Comparison of ENCODE assay signal across 8 cellular contexts in the genomic region with DNA sequence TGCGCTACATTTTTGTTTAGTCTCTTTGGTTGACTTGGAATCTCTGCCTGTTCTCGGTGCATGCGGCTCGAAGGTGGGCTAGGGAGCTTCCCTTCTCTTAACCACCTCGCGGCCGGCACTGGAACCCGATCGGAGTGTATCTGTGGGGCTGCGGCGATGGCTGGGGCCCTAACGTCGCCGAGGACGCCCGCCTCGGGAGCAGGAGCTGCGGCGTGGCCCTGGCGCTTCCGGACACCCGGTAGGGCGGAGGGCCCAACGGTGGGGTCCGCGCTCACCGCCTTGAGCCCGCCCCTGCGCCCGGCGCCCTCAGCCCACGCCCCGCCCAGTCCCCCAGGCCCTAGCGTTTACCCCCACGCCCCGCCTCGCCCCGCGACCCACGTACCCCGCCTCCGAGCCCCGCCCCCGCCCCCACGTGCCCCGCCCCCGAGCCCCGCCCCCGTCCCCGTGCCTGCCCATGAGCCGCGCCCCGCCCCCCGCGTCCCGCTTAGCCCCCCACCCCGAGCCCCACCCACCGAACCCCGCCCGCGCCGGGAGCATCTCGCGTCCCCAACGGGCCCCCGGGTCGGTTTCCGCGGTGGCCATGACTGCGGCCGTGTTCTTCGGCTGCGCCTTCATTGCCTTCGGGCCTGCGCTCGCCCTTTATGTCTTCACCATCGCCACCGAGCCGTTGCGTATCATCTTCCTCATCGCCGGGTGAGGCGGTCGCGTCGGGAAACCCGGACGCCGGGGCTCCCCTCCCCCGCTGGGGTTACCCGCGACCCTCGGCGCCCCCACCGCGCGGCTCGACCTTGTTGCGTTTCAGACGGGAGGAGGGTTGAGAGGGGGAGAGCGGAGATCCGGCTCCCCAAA. TPM values are rescaled to one million over a fixed set of nuclear protein-coding genes. Genes with fewer than 3 reads are reported as not detected.
DNase-seq lines count a peak whose midpoint lies in the region; ATAC-seq and TF ChIP-seq lines count a peak whose summit lies in the region.

A gene (plus strand): TSS at position 562 of the 849 bp plus-strand sequence. CDS start 19 bp downstream, at position 581.

- no peaks in the 10 kb centered on the region for H4K20me1 ChIP-seq in SK-N-SH (ENCODE audit: insufficient read depth)

- peaks cover 11% of the 10 kb centered on the region for H3F3A ChIP-seq in SK-N-SH (replicated peaks; ENCODE audit: insufficient read depth)

- CTCF ChIA-PET in SK-N-SH (lab: Yijun Ruan, JAX): interaction anchor here (1.0 to 2.7 kb wide), 7 partner anchors 8 to 229 kb away, joined by 3 to 8 read pairs (median 3); no protein-coding TSS in a partner anchor

- peak within 1 kb of the TSS; percentile 97 for H3K4me2 ChIP-seq in SK-N-SH

- H3K27me3 ChIP-seq in SK-N-SH (ENCODE audit: insufficient read depth): no peaks in the 10 kb centered on the region
- no peaks in the 10 kb centered on the region for H3K27me3 ChIP-seq in ovary
- no peaks in the 10 kb centered on the region for H3K27me3 ChIP-seq in thymus (ENCODE audit: control insufficient read depth, insufficient read depth)

- no peak for TF ChIP-seq CTCF in SK-N-SH (IDR thresholded peaks at IDR 0.05)
- TF ChIP-seq CTCF in ovary (IDR thresholded peaks at IDR 0.05): peak in 1 of 3 donors; percentile 19

- peak; percentile 25 for DNase-seq in DMS53 treated with DMSO at 0.1 percent for 48 hours (lab: John Stamatoyannopoulos, UW; ENCODE audit: unreplicated experiment)
- DNase-seq in LHCN-M2 (ENCODE audit: low read depth): peak; percentile 61
- peak; percentile 96 for DNase-seq in SK-N-SH
- peak; percentile 71 for DNase-seq in activated naive CD4-positive, alpha-beta T cell treated with anti-CD3 and anti-CD28 coated beads, Interleukin-2, amount 50 U/mL, for 16 hours
- DNase-seq in glomerular visceral epithelial cell (ENCODE audit: extremely low spot score): peak; percentile 87
- peak; percentile 82 to 92 (median 88) for DNase-seq in ovary

- H3K79me2 ChIP-seq in SK-N-SH (ENCODE audit: insufficient read depth): peaks cover 5% of the 10 kb centered on the region; the same call in 1 of the 2 replicates

- peak within 1 kb of the TSS; percentile 74 to 79 for H3K4me3 ChIP-seq in SK-N-SH (ENCODE audit: low read depth in 2 of 2, low read length in 1 of 2)
- peak within 1 kb of the TSS; percentile 76 for H3K4me3 ChIP-seq in ovary
- H3K4me3 ChIP-seq in thymus (ENCODE audit: low read length): peak within 1 kb of the TSS; percentile 96

- peak within 1 kb of the TSS; percentile 88 for H2AFZ ChIP-seq in SK-N-SH (ENCODE audit: low read depth)

- POLR2A ChIA-PET in SK-N-SH (lab: Yijun Ruan, JAX): interaction anchor here (0.6 to 1.4 kb wide), 6 partner anchors 10 to 1769 kb away, joined by 3 to 9 read pairs (median 4); a partner anchor contains a TSS

- TF ChIP-seq EP300 in SK-N-SH (IDR thresholded peaks at IDR 0.05; ENCODE audit: borderline replicate concordance in 1 of 2, low read depth in 1 of 2, low read length in 1 of 2) (no peak), ovary (IDR thresholded peaks at IDR 0.05) (peak; percentile 14)

- peak within 1 kb of the TSS; percentile 95 for H3K9ac ChIP-seq in SK-N-SH

- H3K27ac ChIP-seq in SK-N-SH (ENCODE audit: low read depth in 2 of 2, low read length in 1 of 2) (peak within 1 kb of the TSS; percentile 77 to 81), ovary (peak within 1 kb of the TSS; percentile 90 to 94), thymus (ENCODE audit: low read depth) (peak within 1 kb of the TSS; percentile 84)

- WGBS in SK-N-SH (ENCODE audit: low lambda C conversion rate): 2% methylated on average over 62 of the region's 102 CpGs
- 0 to 1% (median 1%) methylated on average over 61 to 89 of the region's 102 CpGs for WGBS in ovary, 3 donors
- 1% methylated on average over 102 of the region's 102 CpGs for WGBS in thymus

- H3K36me3 ChIP-seq in SK-N-SH (replicated peaks in 1 of 2; ENCODE audit: control insufficient read depth in 1 of 2, insufficient read depth in 2 of 2, low read length in 1 of 2) (peaks cover 8 to 29% of the 10 kb centered on the region in 2 experiments), ovary (no peaks in the 10 kb centered on the region), thymus (ENCODE audit: control insufficient read depth, insufficient read depth) (no peaks in the 10 kb centered on the region)

- TF ChIP-seq POLR2A in ovary (IDR thresholded peaks at IDR 0.05): peak; percentile 27

- intact Hi-C loops in ovary (cut with DNase I): loop anchor here in 1 of 4 donors (10.0 kb wide), 2 partner anchors 92 to 122 kb away; a partner anchor contains a TSS

- peak; percentile 71 for ATAC-seq in GM21717 (IDR thresholded peaks at IDR 0.05; ENCODE audit: unreplicated experiment)

- no peaks in the 10 kb centered on the region for H3K9me2 ChIP-seq in SK-N-SH

- H3K4me1 ChIP-seq in SK-N-SH (ENCODE audit: control insufficient read depth in 1 of 2, insufficient read depth in 2 of 2, low read depth in 1 of 2, low read length in 1 of 2): peaks cover 4 to 9% of the 10 kb centered on the region in 2 experiments; a peak in 3 of 4 replicates
- H3K4me1 ChIP-seq in ovary (ENCODE audit: insufficient read depth): peaks cover 5% of the 10 kb centered on the region
- peaks cover 6% of the 10 kb centered on the region for H3K4me1 ChIP-seq in thymus (ENCODE audit: control insufficient read depth, insufficient read depth, low read length)

- TF ChIP-seq RAD21 in SK-N-SH (IDR thresholded peaks at IDR 0.05; ENCODE audit: low read length): no peak; the same call in 1 of the 2 replicates

- H3K9me3 ChIP-seq in SK-N-SH (no peaks in the 10 kb centered on the region), ovary (no peaks in the 10 kb centered on the region), thymus (ENCODE audit: control insufficient read depth) (no peaks in the 10 kb centered on the region)

TF ChIP-seq in SK-N-SH, 30 proteins besides CTCF, POLR2A, EP300 and RAD21:
- TF ChIP-seq GABPA (IDR thresholded peaks at IDR 0.05; ENCODE audit: low read depth) (no peak), RFX5 (IDR thresholded peaks at IDR 0.05; ENCODE audit: low read length) (no peak), TAF1 (IDR thresholded peaks at IDR 0.05; ENCODE audit: borderline replicate concordance, low read depth, low read length) (peak; percentile 58), YY1 (IDR thresholded peaks at IDR 0.05; ENCODE audit: low read depth) (no peak), RXRA (IDR thresholded peaks at IDR 0.05; ENCODE audit: borderline replicate concordance, low read depth) (no peak), SMC3 (IDR thresholded peaks at IDR 0.05; ENCODE audit: low read depth, low read length) (peak; percentile 7; the same call in 1 of the 2 replicates), TEAD4 (IDR thresholded peaks at IDR 0.05; ENCODE audit: borderline replicate concordance, insufficient read depth) (no peak), JUND (IDR thresholded peaks at IDR 0.05) (no peak), GATA2 (CRISPR knock-in tag; IDR thresholded peaks at IDR 0.05) (0 out of 2 replicates have a peak, but pooled peaks have one; percentile 14), MXI1 (IDR thresholded peaks at IDR 0.05; ENCODE audit: low read depth, low read length) (no peak; the same call in 1 of the 2 replicates), SIN3A (IDR thresholded peaks at IDR 0.05; ENCODE audit: borderline replicate concordance, low read depth, low read length) (no peak), FOSL2 (IDR thresholded peaks at IDR 0.05; ENCODE audit: borderline replicate concordance, low read depth) (no peak), CHD2 (IDR thresholded peaks at IDR 0.05; ENCODE audit: low read length, partially characterized antibody) (no peak), POLR2AphosphoS5 (IDR thresholded peaks at IDR 0.05; ENCODE audit: low read depth, low read length) (peak; percentile 56; the same call in 1 of the 2 replicates), MEF2A (IDR thresholded peaks at IDR 0.05; ENCODE audit: borderline replicate concordance, low read depth) (no peak)
- TF ChIP-seq, protein P1, sequence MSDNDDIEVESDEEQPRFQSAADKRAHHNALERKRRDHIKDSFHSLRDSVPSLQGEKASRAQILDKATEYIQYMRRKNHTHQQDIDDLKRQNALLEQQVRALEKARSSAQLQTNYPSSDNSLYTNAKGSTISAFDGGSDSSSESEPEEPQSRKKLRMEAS (IDR thresholded peaks at IDR 0.05; ENCODE audit: low read depth): peak; percentile 74; the same call in 1 of the 2 replicates
- TF ChIP-seq, protein P2, sequence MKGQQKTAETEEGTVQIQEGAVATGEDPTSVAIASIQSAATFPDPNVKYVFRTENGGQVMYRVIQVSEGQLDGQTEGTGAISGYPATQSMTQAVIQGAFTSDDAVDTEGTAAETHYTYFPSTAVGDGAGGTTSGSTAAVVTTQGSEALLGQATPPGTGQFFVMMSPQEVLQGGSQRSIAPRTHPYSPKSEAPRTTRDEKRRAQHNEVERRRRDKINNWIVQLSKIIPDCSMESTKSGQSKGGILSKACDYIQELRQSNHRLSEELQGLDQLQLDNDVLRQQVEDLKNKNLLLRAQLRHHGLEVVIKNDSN (IDR thresholded peaks at IDR 0.05; ENCODE audit: borderline replicate concordance, low read depth): no peak
TF ChIP-seq in SK-N-SH: peak in this region for 5.

RNA-seq across cellular contexts. Expression of the gene that starts here (rescaled TPM):
- 27.3 and 32.8 TPM in 2 replicates for total RNA-seq in LHCN-M2 (2014; rRNA removed)
- 17.8 TPM for polyA plus RNA-seq in LHCN-M2 (2012)
- 7.6 and 11.2 TPM in 2 replicates for polyA plus RNA-seq in SK-N-SH (2012; rRNA removed)
- polyA plus RNA-seq in SK-N-SH (2012; cell fraction: cytosol; rRNA removed): 9.1 and 10.1 TPM in 2 replicates
- polyA plus RNA-seq in SK-N-SH (2012; cell fraction: nucleus; rRNA removed): 8.6 and 15.1 TPM in 2 replicates
- total RNA-seq in ovary: 10 to 100 TPM; 13.2 to 25.2 (median 22.6) TPM
- 10 to 100 TPM in 1 of 2 donors, 1 to 10 TPM in 1; 9.1 to 20.0 TPM for polyA plus RNA-seq in ovary
- 9.5 TPM for polyA plus RNA-seq in thymus

Comparison
In these comparisons a context has a peak if more than half of its experiments do, and no peak if none do; other contexts are left out.
1. Peak in every context shown above with its lines: DNase-seq, ATAC-seq, H3K4me3 ChIP-seq and H3K27ac ChIP-seq.
2. DNase-seq: peak in every context shown above with its lines; median percentile 96 in SK-N-SH; 88 in ovary; 87 in glomerular visceral epithelial cell; 71 in activated naive CD4-positive, alpha-beta T cell treated with anti-CD3 and anti-CD28 coated beads, Interleukin-2, amount 50 U/mL, for 16 hours; 61 in LHCN-M2; 25 in DMS53 treated with DMSO at 0.1 percent for 48 hours.